1 cellular context compared by ENCODE assay signal in the genomic region with DNA sequence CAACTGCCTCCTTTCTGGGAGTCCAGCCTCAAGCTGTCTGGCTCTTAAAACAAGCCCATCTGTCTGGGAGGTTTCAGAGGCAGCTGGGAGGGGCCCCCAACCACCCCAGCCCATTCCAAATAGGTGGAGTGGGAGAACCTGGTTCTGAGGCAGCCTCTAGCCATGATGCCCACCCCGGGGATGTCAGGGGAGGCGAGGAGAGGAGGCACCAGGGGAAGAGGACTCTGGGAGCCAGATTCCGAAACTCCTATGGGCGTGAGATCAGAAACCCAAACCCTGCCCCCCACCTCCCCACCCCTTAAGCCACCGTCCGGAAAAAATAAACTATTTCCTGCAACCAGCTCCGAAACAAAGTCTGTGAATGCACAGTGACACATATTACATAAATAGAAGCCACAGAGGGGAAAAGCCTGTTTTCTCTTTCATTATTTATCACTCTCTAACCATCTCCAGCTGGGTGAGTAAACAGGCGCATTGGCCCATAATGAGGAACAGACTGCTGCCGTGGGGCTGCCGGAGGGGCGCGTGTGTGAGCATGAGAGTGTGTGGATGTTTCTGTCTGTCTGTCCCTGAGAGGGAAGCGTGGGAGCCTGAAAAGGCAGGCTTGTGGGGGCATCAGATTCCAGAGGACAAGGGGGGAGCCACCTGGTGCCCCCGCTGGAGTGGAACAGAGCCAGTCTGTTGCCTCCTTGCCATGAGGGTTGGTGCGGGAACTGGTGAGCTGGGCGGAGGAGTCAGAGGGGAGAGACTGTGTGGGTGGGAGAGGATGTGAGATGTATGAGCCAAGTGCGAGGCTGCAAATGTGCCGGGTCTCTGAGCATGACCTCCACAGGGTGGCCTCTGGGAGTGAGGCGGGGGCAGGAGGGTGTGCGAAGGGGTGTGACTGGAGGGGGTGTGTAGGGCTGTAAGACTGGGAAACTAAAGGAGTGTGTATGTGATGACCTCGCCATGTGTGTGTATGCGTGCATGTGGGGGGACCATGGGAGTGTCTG.
TF ChIP-seq lines count a peak whose summit lies in the region.

No MANE protein-coding gene starts in this region.

TF ChIP-seq in SK-N-SH, 30 proteins besides CTCF, POLR2A, EP300 and RAD21 (continued from another document):
- TF ChIP-seq, protein P1, sequence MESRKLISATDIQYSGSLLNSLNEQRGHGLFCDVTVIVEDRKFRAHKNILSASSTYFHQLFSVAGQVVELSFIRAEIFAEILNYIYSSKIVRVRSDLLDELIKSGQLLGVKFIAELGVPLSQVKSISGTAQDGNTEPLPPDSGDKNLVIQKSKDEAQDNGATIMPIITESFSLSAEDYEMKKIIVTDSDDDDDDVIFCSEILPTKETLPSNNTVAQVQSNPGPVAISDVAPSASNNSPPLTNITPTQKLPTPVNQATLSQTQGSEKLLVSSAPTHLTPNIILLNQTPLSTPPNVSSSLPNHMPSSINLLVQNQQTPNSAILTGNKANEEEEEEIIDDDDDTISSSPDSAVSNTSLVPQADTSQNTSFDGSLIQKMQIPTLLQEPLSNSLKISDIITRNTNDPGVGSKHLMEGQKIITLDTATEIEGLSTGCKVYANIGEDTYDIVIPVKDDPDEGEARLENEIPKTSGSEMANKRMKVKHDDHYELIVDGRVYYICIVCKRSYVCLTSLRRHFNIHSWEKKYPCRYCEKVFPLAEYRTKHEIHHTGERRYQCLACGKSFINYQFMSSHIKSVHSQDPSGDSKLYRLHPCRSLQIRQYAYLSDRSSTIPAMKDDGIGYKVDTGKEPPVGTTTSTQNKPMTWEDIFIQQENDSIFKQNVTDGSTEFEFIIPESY (IDR thresholded peaks at IDR 0.05; ENCODE audit: borderline replicate concordance, low read depth): no peak
- peak; percentile 97 for TF ChIP-seq TCF12 (IDR thresholded peaks at IDR 0.05)
- TF ChIP-seq, protein P2, sequence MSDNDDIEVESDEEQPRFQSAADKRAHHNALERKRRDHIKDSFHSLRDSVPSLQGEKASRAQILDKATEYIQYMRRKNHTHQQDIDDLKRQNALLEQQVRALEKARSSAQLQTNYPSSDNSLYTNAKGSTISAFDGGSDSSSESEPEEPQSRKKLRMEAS (IDR thresholded peaks at IDR 0.05; ENCODE audit: low read depth): no peak
- no peak for TF ChIP-seq YY1 (IDR thresholded peaks at IDR 0.05; ENCODE audit: low read depth)
- TF ChIP-seq NFIC (IDR thresholded peaks at IDR 0.05; ENCODE audit: borderline replicate concordance): no peak
- no peak for TF ChIP-seq NRF1 (IDR thresholded peaks at IDR 0.05; ENCODE audit: low read depth, low read length)
- TF ChIP-seq, protein P3, sequence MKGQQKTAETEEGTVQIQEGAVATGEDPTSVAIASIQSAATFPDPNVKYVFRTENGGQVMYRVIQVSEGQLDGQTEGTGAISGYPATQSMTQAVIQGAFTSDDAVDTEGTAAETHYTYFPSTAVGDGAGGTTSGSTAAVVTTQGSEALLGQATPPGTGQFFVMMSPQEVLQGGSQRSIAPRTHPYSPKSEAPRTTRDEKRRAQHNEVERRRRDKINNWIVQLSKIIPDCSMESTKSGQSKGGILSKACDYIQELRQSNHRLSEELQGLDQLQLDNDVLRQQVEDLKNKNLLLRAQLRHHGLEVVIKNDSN (IDR thresholded peaks at IDR 0.05; ENCODE audit: borderline replicate concordance, low read depth): no peak
- TF ChIP-seq, protein P4, sequence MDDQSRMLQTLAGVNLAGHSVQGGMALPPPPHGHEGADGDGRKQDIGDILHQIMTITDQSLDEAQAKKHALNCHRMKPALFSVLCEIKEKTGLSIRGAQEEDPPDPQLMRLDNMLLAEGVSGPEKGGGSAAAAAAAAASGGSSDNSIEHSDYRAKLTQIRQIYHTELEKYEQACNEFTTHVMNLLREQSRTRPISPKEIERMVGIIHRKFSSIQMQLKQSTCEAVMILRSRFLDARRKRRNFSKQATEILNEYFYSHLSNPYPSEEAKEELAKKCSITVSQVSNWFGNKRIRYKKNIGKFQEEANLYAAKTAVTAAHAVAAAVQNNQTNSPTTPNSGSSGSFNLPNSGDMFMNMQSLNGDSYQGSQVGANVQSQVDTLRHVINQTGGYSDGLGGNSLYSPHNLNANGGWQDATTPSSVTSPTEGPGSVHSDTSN (IDR thresholded peaks at IDR 0.05): peak; percentile 38; the same call in 1 of the 2 replicates
- no peak for TF ChIP-seq ELF1 (IDR thresholded peaks at IDR 0.05)
- TF ChIP-seq MEF2A (IDR thresholded peaks at IDR 0.05; ENCODE audit: borderline replicate concordance, low read depth): 0 out of 2 replicates have a peak, but pooled peaks have one; percentile 58
- TF ChIP-seq, protein P5, sequence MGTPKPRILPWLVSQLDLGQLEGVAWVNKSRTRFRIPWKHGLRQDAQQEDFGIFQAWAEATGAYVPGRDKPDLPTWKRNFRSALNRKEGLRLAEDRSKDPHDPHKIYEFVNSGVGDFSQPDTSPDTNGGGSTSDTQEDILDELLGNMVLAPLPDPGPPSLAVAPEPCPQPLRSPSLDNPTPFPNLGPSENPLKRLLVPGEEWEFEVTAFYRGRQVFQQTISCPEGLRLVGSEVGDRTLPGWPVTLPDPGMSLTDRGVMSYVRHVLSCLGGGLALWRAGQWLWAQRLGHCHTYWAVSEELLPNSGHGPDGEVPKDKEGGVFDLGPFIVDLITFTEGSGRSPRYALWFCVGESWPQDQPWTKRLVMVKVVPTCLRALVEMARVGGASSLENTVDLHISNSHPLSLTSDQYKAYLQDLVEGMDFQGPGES (IDR thresholded peaks at IDR 0.05; ENCODE audit: low read depth, low read length): no peak
